In the genomic region with DNA sequence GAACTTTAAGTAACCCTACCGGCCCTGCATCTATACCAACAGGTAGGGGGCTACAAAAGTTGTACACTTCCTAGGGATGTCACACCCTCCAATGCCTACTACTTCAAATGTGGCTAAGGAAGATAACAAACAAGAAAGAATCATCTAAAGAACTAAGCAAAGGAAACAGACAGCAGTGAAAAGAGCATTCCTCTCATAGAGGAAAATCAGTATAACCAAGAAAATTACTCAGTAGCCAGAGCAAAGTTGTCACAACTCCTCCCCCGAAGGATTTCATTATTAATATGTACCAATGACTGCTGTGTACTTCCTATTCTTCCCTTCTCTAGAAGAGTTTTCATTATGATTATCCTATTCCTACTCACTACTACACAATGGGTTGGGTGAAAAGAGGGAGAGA, we compare ENCODE assay signal across 1 cellular context.
TF ChIP-seq lines count a peak whose summit lies in the region.

No MANE protein-coding gene starts in this region.

TF ChIP-seq in K562, 482 proteins besides CTCF, POLR2A, EP300 and RAD21 (continues in another document):
- TF ChIP-seq RBM25 (IDR thresholded peaks at IDR 0.05; ENCODE audit: low read depth, low read length, severe bottlenecking) (no peak), ZBTB7A (IDR thresholded peaks at IDR 0.05; ENCODE audit: borderline replicate concordance, control insufficient read depth, low read depth, low read length) (no peak), SMARCE1 (IDR thresholded peaks at IDR 0.05) (peak; percentile 52; the same call in 1 of the 2 replicates), SMARCA4 (IDR thresholded peaks at IDR 0.05) (peak; percentile 57), POLR2B (IDR thresholded peaks at IDR 0.05; ENCODE audit: low read depth, partially characterized antibody) (no peak), MCM7 (IDR thresholded peaks at IDR 0.05) (no peak), SREBF2 (CRISPR knock-in tag; IDR thresholded peaks at IDR 0.05) (no peak), IRF2 (CRISPR knock-in tag; IDR thresholded peaks at IDR 0.05) (no peak), NFYB (IDR thresholded peaks at IDR 0.05; ENCODE audit: extremely low read depth, insufficient read length) (no peak), CBX3 (IDR thresholded peaks at IDR 0.05; ENCODE audit: borderline replicate concordance in 1 of 2, low read length in 2 of 2) (peak in 1 of 2 experiments; percentile 35; a peak in 1 of 3 replicates), HMG20A (CRISPR knock-in tag; conservative IDR thresholded peaks at IDR 0.05) (no peak), HOXB6 (CRISPR knock-in tag; IDR thresholded peaks at IDR 0.05; ENCODE audit: borderline replicate concordance) (no peak), ZNF41 (CRISPR knock-in tag; conservative IDR thresholded peaks at IDR 0.05) (no peak), ARNT (IDR thresholded peaks at IDR 0.05) (peak in 1 of 2 experiments; percentile 66; a peak in 1 of 4 replicates), FOXK2 (conservative IDR thresholded peaks at IDR 0.05 in 1 of 2, IDR thresholded peaks at IDR 0.05 in 1 of 2; ENCODE audit: low read depth in 2 of 2) (no peak), TEAD4 (IDR thresholded peaks at IDR 0.05; ENCODE audit: low read length) (peak; percentile 67; the same call in 1 of the 2 replicates), TEAD4 (CRISPR knock-in tag; IDR thresholded peaks at IDR 0.05; ENCODE audit: borderline replicate concordance) (no peak), ZNF699 (CRISPR knock-in tag; IDR thresholded peaks at IDR 0.05; ENCODE audit: insufficient replicate concordance) (no peak), ZKSCAN8 (CRISPR knock-in tag; IDR thresholded peaks at IDR 0.05) (no peak), DPF2 (IDR thresholded peaks at IDR 0.05) (peak; percentile 84), SAFB (IDR thresholded peaks at IDR 0.05; ENCODE audit: borderline replicate concordance, low read depth, low read length) (no peak), NR4A1 (CRISPR knock-in tag; IDR thresholded peaks at IDR 0.05) (no peak), NR4A1 (tag; IDR thresholded peaks at IDR 0.05) (no peak), HNRNPH1 (optimal IDR thresholded peaks at IDR 0.05; ENCODE audit: low read depth, low read length) (no peak), ZNF444 (CRISPR knock-in tag; IDR thresholded peaks at IDR 0.05) (no peak), PTBP1 (IDR thresholded peaks at IDR 0.05; ENCODE audit: low read depth, low read length) (no peak), TRIM24 (IDR thresholded peaks at IDR 0.05) (peak in 1 of 2 experiments; percentile 27; a peak in 1 of 4 replicates), CCAR2 (IDR thresholded peaks at IDR 0.05; ENCODE audit: low read depth, low read length) (no peak), CBFA2T3 (IDR thresholded peaks at IDR 0.05) (peak; percentile 79), MAZ (CRISPR knock-in tag; conservative IDR thresholded peaks at IDR 0.05 in 1 of 2, IDR thresholded peaks at IDR 0.05 in 1 of 2) (peak in 1 of 2 experiments; percentile 39; a peak in 1 of 4 replicates), TCF7L2 (IDR thresholded peaks at IDR 0.05; ENCODE audit: low read depth, low read length) (no peak), E2F1 (CRISPR knock-in tag; IDR thresholded peaks at IDR 0.05) (no peak), MTA3 (IDR thresholded peaks at IDR 0.05; ENCODE audit: borderline replicate concordance) (no peak), ZZZ3 (IDR thresholded peaks at IDR 0.05) (no peak), STAT5A (IDR thresholded peaks at IDR 0.05; ENCODE audit: borderline replicate concordance, low read length) (0 out of 2 replicates have a peak, but pooled peaks have one; percentile 27), MBD2 (IDR thresholded peaks at IDR 0.05; ENCODE audit: borderline replicate concordance, low read depth) (no peak), TCF3 (CRISPR knock-in tag; IDR thresholded peaks at IDR 0.05) (peak; percentile 73), ZNF707 (CRISPR knock-in tag; conservative IDR thresholded peaks at IDR 0.05) (no peak), ARID1B (IDR thresholded peaks at IDR 0.05) (peak; percentile 82), ELF4 (CRISPR knock-in tag; IDR thresholded peaks at IDR 0.05) (no peak), CC2D1A (IDR thresholded peaks at IDR 0.05) (no peak), LEF1 (IDR thresholded peaks at IDR 0.05) (peak; percentile 41; the same call in 1 of the 2 replicates), PHB2 (IDR thresholded peaks at IDR 0.05; ENCODE audit: low read depth) (no peak), TAL1 (IDR thresholded peaks at IDR 0.05) (peak; percentile 69), ZNF583 (CRISPR knock-in tag; IDR thresholded peaks at IDR 0.05) (no peak), NCOR1 (IDR thresholded peaks at IDR 0.05) (peak; percentile 60), MTA2 (IDR thresholded peaks at IDR 0.05; ENCODE audit: low read depth) (peak; percentile 38; the same call in 1 of the 2 replicates)
- TF ChIP-seq, protein P1, sequence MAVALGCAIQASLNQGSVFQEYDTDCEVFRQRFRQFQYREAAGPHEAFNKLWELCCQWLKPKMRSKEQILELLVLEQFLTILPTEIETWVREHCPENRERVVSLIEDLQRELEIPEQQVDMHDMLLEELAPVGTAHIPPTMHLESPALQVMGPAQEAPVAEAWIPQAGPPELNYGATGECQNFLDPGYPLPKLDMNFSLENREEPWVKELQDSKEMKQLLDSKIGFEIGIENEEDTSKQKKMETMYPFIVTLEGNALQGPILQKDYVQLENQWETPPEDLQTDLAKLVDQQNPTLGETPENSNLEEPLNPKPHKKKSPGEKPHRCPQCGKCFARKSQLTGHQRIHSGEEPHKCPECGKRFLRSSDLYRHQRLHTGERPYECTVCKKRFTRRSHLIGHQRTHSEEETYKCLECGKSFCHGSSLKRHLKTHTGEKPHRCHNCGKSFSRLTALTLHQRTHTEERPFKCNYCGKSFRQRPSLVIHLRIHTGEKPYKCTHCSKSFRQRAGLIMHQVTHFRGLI (CRISPR knock-in tag; IDR thresholded peaks at IDR 0.05), result no peak
- TF ChIP-seq, protein P2, sequence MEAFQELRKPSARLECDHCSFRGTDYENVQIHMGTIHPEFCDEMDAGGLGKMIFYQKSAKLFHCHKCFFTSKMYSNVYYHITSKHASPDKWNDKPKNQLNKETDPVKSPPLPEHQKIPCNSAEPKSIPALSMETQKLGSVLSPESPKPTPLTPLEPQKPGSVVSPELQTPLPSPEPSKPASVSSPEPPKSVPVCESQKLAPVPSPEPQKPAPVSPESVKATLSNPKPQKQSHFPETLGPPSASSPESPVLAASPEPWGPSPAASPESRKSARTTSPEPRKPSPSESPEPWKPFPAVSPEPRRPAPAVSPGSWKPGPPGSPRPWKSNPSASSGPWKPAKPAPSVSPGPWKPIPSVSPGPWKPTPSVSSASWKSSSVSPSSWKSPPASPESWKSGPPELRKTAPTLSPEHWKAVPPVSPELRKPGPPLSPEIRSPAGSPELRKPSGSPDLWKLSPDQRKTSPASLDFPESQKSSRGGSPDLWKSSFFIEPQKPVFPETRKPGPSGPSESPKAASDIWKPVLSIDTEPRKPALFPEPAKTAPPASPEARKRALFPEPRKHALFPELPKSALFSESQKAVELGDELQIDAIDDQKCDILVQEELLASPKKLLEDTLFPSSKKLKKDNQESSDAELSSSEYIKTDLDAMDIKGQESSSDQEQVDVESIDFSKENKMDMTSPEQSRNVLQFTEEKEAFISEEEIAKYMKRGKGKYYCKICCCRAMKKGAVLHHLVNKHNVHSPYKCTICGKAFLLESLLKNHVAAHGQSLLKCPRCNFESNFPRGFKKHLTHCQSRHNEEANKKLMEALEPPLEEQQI (IDR thresholded peaks at IDR 0.05), result 0 out of 2 replicates have a peak, but pooled peaks have one; percentile 33
- TF ChIP-seq, protein P3, sequence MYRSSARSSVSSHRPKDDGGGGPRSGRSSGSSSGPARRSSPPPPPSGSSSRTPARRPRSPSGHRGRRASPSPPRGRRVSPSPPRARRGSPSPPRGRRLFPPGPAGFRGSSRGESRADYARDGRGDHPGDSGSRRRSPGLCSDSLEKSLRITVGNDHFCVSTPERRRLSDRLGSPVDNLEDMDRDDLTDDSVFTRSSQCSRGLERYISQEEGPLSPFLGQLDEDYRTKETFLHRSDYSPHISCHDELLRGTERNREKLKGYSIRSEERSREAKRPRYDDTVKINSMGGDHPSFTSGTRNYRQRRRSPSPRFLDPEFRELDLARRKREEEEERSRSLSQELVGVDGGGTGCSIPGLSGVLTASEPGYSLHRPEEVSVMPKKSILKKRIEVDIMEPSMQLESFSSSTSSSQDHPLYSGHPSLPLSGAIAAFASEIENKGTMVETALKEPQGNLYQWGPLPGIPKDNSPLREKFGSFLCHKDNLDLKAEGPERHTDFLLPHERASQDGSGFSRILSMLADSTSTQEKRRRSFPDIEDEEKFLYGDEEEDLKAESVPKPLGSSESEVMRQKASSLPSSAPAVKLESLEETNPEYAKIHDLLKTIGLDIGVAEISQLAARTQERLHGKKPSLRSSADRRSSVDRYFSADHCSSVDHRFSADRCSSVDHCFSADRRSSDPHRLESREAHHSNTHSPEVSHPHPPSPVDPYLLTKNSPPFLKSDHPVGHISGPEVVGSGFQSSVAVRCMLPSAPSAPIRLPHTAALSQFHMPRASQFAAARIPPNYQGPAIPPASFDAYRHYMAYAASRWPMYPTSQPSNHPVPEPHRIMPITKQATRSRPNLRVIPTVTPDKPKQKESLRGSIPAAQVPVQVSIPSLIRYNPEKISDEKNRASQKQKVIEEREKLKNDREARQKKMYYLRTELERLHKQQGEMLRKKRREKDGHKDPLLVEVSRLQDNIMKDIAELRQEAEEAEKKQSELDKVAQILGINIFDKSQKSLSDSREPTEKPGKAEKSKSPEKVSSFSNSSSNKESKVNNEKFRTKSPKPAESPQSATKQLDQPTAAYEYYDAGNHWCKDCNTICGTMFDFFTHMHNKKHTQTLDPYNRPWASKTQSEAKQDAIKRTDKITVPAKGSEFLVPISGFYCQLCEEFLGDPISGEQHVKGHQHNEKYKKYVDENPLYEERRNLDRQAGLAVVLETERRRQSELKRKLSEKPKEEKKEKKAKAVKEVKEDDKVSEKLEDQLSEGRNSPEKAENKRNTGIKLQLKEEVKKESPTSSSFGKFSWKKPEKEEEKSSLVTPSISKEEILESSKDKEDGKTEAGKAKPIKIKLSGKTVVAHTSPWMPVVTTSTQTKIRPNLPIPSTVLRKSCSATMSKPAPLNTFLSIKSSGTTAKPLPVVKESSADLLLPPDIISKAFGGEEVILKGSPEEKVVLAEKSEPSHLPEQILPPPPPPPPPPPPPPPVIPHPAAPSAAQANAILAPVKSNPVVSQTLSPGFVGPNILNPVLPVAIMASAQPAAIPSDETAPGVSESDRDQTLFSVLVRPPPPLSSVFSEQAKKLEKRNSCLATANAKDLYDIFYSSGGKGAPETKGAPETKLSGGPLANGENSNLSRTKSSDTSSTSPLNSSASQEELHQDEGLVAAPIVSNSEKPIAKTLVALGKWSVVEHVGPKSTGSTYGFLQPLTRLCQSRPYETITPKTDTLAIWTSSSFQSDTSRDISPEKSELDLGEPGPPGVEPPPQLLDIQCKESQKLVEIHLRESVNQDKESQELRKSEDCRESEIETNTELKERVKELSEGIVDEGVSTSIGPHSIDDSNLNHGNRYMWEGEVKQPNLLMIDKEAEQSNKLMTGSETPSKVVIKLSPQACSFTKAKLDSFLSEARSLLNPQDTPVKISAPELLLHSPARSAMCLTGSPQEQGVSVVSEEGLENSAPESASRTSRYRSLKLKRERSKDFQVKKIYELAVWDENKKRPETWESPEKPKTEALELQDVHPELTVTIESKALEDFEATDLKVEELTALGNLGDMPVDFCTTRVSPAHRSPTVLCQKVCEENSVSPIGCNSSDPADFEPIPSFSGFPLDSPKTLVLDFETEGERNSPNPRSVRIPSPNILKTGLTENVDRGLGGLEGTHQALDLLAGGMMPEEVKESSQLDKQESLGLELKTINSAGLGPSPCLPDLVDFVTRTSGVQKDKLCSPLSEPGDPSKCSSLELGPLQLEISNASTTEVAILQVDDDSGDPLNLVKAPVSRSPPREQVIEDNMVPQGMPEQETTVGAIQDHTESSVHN (IDR thresholded peaks at IDR 0.05; ENCODE audit: borderline replicate concordance in 1 of 2, low read depth in 1 of 2), result no peak
- TF ChIP-seq, protein P4, sequence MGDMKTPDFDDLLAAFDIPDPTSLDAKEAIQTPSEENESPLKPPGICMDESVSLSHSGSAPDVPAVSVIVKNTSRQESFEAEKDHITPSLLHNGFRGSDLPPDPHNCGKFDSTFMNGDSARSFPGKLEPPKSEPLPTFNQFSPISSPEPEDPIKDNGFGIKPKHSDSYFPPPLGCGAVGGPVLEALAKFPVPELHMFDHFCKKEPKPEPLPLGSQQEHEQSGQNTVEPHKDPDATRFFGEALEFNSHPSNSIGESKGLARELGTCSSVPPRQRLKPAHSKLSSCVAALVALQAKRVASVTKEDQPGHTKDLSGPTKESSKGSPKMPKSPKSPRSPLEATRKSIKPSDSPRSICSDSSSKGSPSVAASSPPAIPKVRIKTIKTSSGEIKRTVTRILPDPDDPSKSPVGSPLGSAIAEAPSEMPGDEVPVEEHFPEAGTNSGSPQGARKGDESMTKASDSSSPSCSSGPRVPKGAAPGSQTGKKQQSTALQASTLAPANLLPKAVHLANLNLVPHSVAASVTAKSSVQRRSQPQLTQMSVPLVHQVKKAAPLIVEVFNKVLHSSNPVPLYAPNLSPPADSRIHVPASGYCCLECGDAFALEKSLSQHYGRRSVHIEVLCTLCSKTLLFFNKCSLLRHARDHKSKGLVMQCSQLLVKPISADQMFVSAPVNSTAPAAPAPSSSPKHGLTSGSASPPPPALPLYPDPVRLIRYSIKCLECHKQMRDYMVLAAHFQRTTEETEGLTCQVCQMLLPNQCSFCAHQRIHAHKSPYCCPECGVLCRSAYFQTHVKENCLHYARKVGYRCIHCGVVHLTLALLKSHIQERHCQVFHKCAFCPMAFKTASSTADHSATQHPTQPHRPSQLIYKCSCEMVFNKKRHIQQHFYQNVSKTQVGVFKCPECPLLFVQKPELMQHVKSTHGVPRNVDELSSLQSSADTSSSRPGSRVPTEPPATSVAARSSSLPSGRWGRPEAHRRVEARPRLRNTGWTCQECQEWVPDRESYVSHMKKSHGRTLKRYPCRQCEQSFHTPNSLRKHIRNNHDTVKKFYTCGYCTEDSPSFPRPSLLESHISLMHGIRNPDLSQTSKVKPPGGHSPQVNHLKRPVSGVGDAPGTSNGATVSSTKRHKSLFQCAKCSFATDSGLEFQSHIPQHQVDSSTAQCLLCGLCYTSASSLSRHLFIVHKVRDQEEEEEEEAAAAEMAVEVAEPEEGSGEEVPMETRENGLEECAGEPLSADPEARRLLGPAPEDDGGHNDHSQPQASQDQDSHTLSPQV (IDR thresholded peaks at IDR 0.05), result peak; percentile 27; the same call in 1 of the 2 replicates
